Comparison of ENCODE assay signal across 1 cellular context in the genomic region with DNA sequence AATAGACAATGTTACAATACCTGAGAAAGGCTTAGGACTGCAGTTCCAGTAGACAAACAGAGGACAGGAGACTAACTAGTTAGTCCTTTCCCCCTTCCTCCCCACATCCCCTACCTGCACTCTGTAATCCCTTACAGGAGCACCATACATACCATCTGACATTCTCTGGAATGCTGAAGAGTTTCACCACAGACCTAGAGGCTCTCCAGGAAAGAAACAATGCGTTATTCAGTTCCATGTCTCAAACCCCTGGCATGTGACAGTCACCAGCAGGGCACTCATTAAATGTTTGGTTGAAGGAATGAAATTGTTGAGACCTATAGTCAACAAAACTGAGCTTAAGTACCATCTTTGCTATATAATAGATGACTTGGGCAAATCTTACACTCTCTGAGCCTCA.
TF ChIP-seq lines count a peak whose summit lies in the region.

No MANE protein-coding gene starts in this region.

TF ChIP-seq in WTC11, 78 proteins besides CTCF, POLR2A, EP300 and RAD21 (continued from another document):
- TF ChIP-seq, protein P1, sequence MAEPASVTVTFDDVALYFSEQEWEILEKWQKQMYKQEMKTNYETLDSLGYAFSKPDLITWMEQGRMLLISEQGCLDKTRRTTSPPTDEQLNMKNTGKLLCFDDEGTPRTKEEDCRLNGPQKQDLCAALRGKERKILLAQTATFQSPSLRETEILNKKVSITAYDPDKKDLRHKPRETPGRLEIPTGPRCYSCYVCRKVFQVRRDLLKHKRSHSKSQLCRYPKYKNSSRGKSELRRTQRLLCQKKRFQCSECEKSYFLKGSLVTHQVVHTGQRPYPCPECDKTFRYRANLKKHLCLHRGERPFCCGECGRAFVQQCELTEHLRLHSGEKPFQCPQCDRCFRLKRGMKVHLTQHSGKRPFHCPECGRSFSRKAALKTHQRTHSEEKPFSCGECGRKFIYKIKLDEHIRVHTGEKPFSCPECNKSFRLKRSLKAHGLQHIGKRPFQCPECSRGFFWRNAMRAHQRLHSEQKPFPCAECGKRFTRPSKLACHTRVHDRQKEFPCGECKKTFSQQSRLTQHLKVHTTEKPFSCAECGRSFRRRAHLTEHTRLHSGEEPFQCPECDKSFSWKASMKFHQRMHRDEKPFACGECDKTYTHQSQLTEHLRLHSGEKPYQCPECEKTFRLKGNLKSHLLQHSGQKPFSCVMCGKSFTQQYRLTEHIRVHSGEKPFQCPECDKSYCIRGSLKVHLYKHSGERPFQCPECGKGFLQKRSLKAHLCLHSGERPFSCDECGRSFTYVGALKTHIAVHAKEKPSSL (CRISPR knock-in tag; conservative IDR thresholded peaks at IDR 0.05) = no peak
- TF ChIP-seq, protein P2, sequence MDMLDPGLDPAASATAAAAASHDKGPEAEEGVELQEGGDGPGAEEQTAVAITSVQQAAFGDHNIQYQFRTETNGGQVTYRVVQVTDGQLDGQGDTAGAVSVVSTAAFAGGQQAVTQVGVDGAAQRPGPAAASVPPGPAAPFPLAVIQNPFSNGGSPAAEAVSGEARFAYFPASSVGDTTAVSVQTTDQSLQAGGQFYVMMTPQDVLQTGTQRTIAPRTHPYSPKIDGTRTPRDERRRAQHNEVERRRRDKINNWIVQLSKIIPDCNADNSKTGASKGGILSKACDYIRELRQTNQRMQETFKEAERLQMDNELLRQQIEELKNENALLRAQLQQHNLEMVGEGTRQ (CRISPR knock-in tag; IDR thresholded peaks at IDR 0.05) = no peak
- no peak for TF ChIP-seq ESRRA (CRISPR knock-in tag; IDR thresholded peaks at IDR 0.05; ENCODE audit: borderline replicate concordance)
- TF ChIP-seq, protein P3, sequence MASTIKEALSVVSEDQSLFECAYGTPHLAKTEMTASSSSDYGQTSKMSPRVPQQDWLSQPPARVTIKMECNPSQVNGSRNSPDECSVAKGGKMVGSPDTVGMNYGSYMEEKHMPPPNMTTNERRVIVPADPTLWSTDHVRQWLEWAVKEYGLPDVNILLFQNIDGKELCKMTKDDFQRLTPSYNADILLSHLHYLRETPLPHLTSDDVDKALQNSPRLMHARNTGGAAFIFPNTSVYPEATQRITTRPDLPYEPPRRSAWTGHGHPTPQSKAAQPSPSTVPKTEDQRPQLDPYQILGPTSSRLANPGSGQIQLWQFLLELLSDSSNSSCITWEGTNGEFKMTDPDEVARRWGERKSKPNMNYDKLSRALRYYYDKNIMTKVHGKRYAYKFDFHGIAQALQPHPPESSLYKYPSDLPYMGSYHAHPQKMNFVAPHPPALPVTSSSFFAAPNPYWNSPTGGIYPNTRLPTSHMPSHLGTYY (CRISPR knock-in tag; IDR thresholded peaks at IDR 0.05) = no peak
